8 cellular contexts compared by ENCODE assay signal in genomic region chr7:77416621-77417371, GRCh38. TPM values are rescaled to one million over a fixed set of nuclear protein-coding genes. Genes with fewer than 3 reads are reported as not detected.
DNase-seq lines count a peak whose midpoint lies in the region; ATAC-seq, FAIRE-seq and TF ChIP-seq lines count a peak whose summit lies in the region.

No MANE protein-coding gene starts in this region.

- no peaks in the 10 kb centered on the region for H3K36me3 Mint-ChIP-seq in activated CD4-positive, alpha-beta memory T cell treated with anti-CD3 and anti-CD28 coated beads for 36 hours

- FAIRE-seq in GM12891 (lab: Jason Lieb, UNC): no peak

- H3K27me3 Mint-ChIP-seq in activated CD4-positive, alpha-beta memory T cell treated with anti-CD3 and anti-CD28 coated beads for 36 hours: peaks cover 3% of the 10 kb centered on the region

- no peak overlapping the region for H3K27ac Mint-ChIP-seq in activated CD4-positive, alpha-beta memory T cell treated with anti-CD3 and anti-CD28 coated beads for 36 hours

- peak overlapping the region; percentile 57 for H3K4me3 Mint-ChIP-seq in activated CD4-positive, alpha-beta memory T cell treated with anti-CD3 and anti-CD28 coated beads for 36 hours

- CTCF ChIA-PET in activated CD4-positive, alpha-beta memory T cell treated with anti-CD3 and anti-CD28 coated beads for 36 hours (lab: Charles Lee): interaction anchor here (1.5 kb wide), 1 partner anchor 342 kb away, joined by 4 read pairs; no protein-coding TSS in a partner anchor

- intact Hi-C loops in activated CD4-positive, alpha-beta memory T cell treated with anti-CD3 and anti-CD28 coated beads for 36 hours (cut with micrococcal nuclease): loop anchor here (5.0 kb wide), 1 partner anchor 46 kb away; no protein-coding TSS in a partner anchor
- intact Hi-C loops in right cardiac atrium (cut with DNase I) (no loop called here), spleen (cut with DNase I; ENCODE audit: low total_unique reads) (no loop called here)

- ATAC-seq in HG02885 (IDR thresholded peaks at IDR 0.05; ENCODE audit: poor library complexity, unreplicated experiment) (peak; percentile 23), right cardiac atrium (peak; percentile 31 to 42), HG03354 (IDR thresholded peaks at IDR 0.05; ENCODE audit: poor library complexity, severe bottlenecking, unreplicated experiment) (no peak)

- peak overlapping the region; percentile 82 for H3K27ac ChIP-seq in right cardiac atrium (ENCODE audit: low read length)
- H3K27ac ChIP-seq in spleen: peak overlapping the region; percentile 90 to 98 (median 96)

- H3K4me3 ChIP-seq in right cardiac atrium (ENCODE audit: low read length) (peak overlapping the region; percentile 96), spleen (peak overlapping the region; percentile 64 to 87 (median 69))

- H3K4me1 ChIP-seq in right cardiac atrium (ENCODE audit: control insufficient read depth, insufficient read depth, low read length): no peaks in the 10 kb centered on the region
- peaks cover 9 to 80% (median 48%) of the 10 kb centered on the region in 6 donors for H3K4me1 ChIP-seq in spleen

- H3K9me3 Mint-ChIP-seq in activated CD4-positive, alpha-beta memory T cell treated with anti-CD3 and anti-CD28 coated beads for 36 hours: no peaks in the 10 kb centered on the region

- TF ChIP-seq POLR2A in GM12891 (IDR thresholded peaks at IDR 0.05; ENCODE audit: low read depth, low read length) (peak; percentile 68; the same call in 1 of the 2 replicates), spleen (IDR thresholded peaks at IDR 0.05) (no peak)

- POLR2A ChIA-PET in activated CD4-positive, alpha-beta memory T cell treated with anti-CD3 and anti-CD28 coated beads for 36 hours (lab: Charles Lee): interaction anchor here (1.6 kb wide), 1 partner anchor 36 kb away, joined by 3 read pairs; no protein-coding TSS in a partner anchor

- no peaks in the 10 kb centered on the region for H3K9me3 ChIP-seq in right cardiac atrium (ENCODE audit: control insufficient read depth, low read length)
- H3K9me3 ChIP-seq in spleen: no peaks in the 10 kb centered on the region

- DNase-seq in GM12891 (ENCODE audit: insufficient read length, low spot score) (no peak), right cardiac atrium (no peak), spleen (no peak), NCI-H774 (lab: John Stamatoyannopoulos, UW) (no peak)
- no peak for DNase-seq in activated CD4-positive, alpha-beta memory T cell treated with anti-CD3 and anti-CD28 coated beads for 36 hours
- no peak for DNase-seq in NK-92 treated with Interleukin-12 subunit alpha and Interleukin-12 subunit beta, amount 100 ng/mL, for 24 hours (lab: John Stamatoyannopoulos, UW)

- H3K27me3 ChIP-seq in right cardiac atrium (ENCODE audit: control insufficient read depth, insufficient read depth): no peaks in the 10 kb centered on the region
- no peaks in the 10 kb centered on the region for H3K27me3 ChIP-seq in spleen (replicated peaks in 1 of 7)

- WGBS in right cardiac atrium: 56% methylated on average over 20 of the region's 20 CpGs
- WGBS in spleen, 5 donors: 44 to 61% (median 56%) methylated on average over 15 to 20 of the region's 20 CpGs

- peaks cover 30% of the 10 kb centered on the region for H3K4me1 Mint-ChIP-seq in activated CD4-positive, alpha-beta memory T cell treated with anti-CD3 and anti-CD28 coated beads for 36 hours (ENCODE audit: low read depth)

- no peaks in the 10 kb centered on the region for H3K36me3 ChIP-seq in spleen

- TF ChIP-seq CTCF in spleen (IDR thresholded peaks at IDR 0.05 in 8 of 11, conservative IDR thresholded peaks at IDR 0.05 in 3 of 11): peak in 1 of 11 experiments; percentile 4

TF ChIP-seq in GM12891, 5 proteins besides CTCF, POLR2A, EP300 and RAD21:
- no peak for TF ChIP-seq SPI1 (IDR thresholded peaks at IDR 0.05; ENCODE audit: low read depth, low read length)
- 0 out of 2 replicates have a peak, but pooled peaks have one; percentile 36 for TF ChIP-seq TAF1 (IDR thresholded peaks at IDR 0.05; ENCODE audit: low read depth, low read length)

RNA-seq across cellular contexts. Expression of gene GSAP, which starts 0.6 kb away (rescaled TPM):
- 19.7 TPM for polyA plus RNA-seq in GM12891 (2012; ENCODE audit: low read depth, missing spikeins)
- 1 to 10 TPM; 1.7 to 1.9 TPM for total RNA-seq in activated CD4-positive, alpha-beta memory T cell treated with anti-CD3 and anti-CD28 coated beads for 36 hours
- 10 to 100 TPM; 10.8 to 14.6 (median 11.6) TPM for total RNA-seq in right cardiac atrium
- polyA plus RNA-seq in right cardiac atrium: 7.4 TPM
- total RNA-seq in spleen: 10 to 100 TPM; 54.5 to 96.5 (median 86.2) TPM
- polyA plus RNA-seq in spleen: 10 to 100 TPM; 35.9 to 63.6 (median 49.6) TPM

Comparison
In these comparisons a context has a peak if more than half of its experiments do, and no peak if none do; other contexts are left out.
1. RNA of gene GSAP, which starts 0.6 kb away (total RNA-seq): 54.5 to 96.5 TPM in spleen and 10.8 to 14.6 TPM in right cardiac atrium; 1.7 to 1.9 TPM in activated CD4-positive, alpha-beta memory T cell treated with anti-CD3 and anti-CD28 coated beads for 36 hours; every median in the first group is over 4 times any median in the second.